Comparison of ENCODE assay signal across 15 cellular contexts in the genomic region with DNA sequence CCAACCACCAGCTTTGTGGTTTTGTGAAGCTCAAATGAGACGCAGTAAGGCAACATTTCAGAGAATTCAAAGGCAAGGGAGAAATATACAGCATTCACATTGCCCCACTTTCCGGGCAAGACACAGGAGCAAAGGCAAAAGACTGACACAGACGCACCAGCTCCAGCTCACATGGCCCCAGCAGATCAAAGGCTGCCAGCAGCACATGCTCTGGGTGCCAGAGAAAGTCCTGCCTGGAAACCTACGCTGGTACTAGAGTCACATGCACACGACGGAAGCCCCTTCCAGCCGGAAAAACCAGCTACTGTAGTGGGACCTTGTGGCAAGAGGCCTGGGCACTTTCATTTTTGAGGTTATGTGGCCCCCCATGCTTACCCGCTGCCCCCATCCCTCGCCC. TPM values are rescaled to one million over a fixed set of nuclear protein-coding genes. Genes with fewer than 3 reads are reported as not detected.
DNase-seq lines count a peak whose midpoint lies in the region; TF ChIP-seq lines count a peak whose summit lies in the region.
"Had no signal": no experiment of that assay in that cellular context is flagged by ENCODE, and none has a peak within 500 bp of the region (broad histone marks: within the 10 kb centered on the region; RNA-seq: fewer than 3 reads in every experiment).

No MANE protein-coding gene starts in this region.

- H3K9me3 ChIP-seq in right atrium auricular region (no peaks in the 10 kb centered on the region), thyroid gland (no peaks in the 10 kb centered on the region)

- no peak for TF ChIP-seq POLR2A in thyroid gland (IDR thresholded peaks at IDR 0.05)

- H3K4me1 ChIP-seq in right atrium auricular region (peaks cover 0 to 2% of the 10 kb centered on the region in 2 donors), thyroid gland (peaks cover 27 to 35% of the 10 kb centered on the region in 2 donors)

- 67 to 77% methylated on average over 5 to 8 of the region's 9 CpGs for WGBS in thyroid gland, 2 donors

- TF ChIP-seq CTCF in right atrium auricular region (IDR thresholded peaks at IDR 0.05) (no peak), thyroid gland (IDR thresholded peaks at IDR 0.05) (no peak), GM13976 (IDR thresholded peaks at IDR 0.05; ENCODE audit: borderline replicate concordance, control extremely low read depth, extremely low read depth, insufficient read depth, missing control alignments) (no peak)

- H3K36me3 ChIP-seq in right atrium auricular region (peaks cover 100% of the 10 kb centered on the region), thyroid gland (peaks cover 66 to 69% of the 10 kb centered on the region in 2 donors)

- DNase-seq in cerebellum (ENCODE audit: low spot score) (peak; percentile 15), right atrium auricular region (ENCODE audit: low spot score) (no peak), posterior cingulate gyrus (peak in 6 of 10 donors; percentile 35 to 90 (median 64)), thyroid gland (peak; percentile 44 to 62), NCI-H2107 treated with DMSO at 0.1 percent for 48 hours (lab: John Stamatoyannopoulos, UW; ENCODE audit: unreplicated experiment) (no peak), GM13976 (ENCODE audit: low spot score) (no peak), NCI-H1930 (lab: John Stamatoyannopoulos, UW) (no peak)
- DNase-seq: ACHN; AML-193; CD4-positive, CD25-positive, alpha-beta regulatory T cell; DMS53; H7; NCI-H1694; NCI-H345; NCI-H526 had no signal

- intact Hi-C loops in posterior cingulate gyrus (cut with DNase I) = no loop called here
- intact Hi-C loops in thyroid gland (cut with DNase I) = no loop called here

- in situ Hi-C loops in GM13976 (cut with MboI; ENCODE audit: low sequenced_read_pairs, unreplicated experiment) = no loop called here

- H3K27ac ChIP-seq in right atrium auricular region = peak overlapping the region; percentile 25 to 68
- peak overlapping the region; percentile 79 to 89 (median 84) for H3K27ac ChIP-seq in thyroid gland

- H3K4me3 ChIP-seq in right atrium auricular region (no peak overlapping the region), thyroid gland (replicated peaks in 1 of 3) (no peak overlapping the region)

- H3K27me3 ChIP-seq in right atrium auricular region = no peaks in the 10 kb centered on the region
- H3K27me3 ChIP-seq in thyroid gland = no peaks in the 10 kb centered on the region

RNA-seq across cellular contexts. Expression of a gene that starts 50.1 kb away (rescaled TPM):
- total RNA-seq in cerebellum (56.7 TPM), right atrium auricular region (10 to 100 TPM; 64.0 to 77.2 TPM), thyroid gland (100 to 1,000 TPM in 3 of 4 donors, 10 to 100 TPM in 1; 58.5 to 120 (median 112) TPM)

RNA-seq across cellular contexts. Expression of a gene that starts 50.3 kb away (rescaled TPM):
- total RNA-seq in cerebellum = 26.7 TPM
- total RNA-seq in right atrium auricular region = 10 to 100 TPM; 10.6 to 22.7 TPM
- 10 to 100 TPM; 41.3 to 82.8 (median 70.9) TPM for total RNA-seq in thyroid gland

Comparison
In these comparisons a context has a peak if more than half of its experiments do, and no peak if none do; other contexts are left out.
1. DNase-seq: peak in cerebellum (single experiment), posterior cingulate gyrus (6 of 10) and thyroid gland (2 of 2); none in right atrium auricular region (single experiment), NCI-H2107 treated with DMSO at 0.1 percent for 48 hours (single experiment), GM13976 (single experiment) and NCI-H1930 (0 of 2).